ENCODE assay signal across 23 cellular contexts in genomic region chr18:58476521-58477210, GRCh38.
DNase-seq lines count a peak whose midpoint lies in the region; ATAC-seq and TF ChIP-seq lines count a peak whose summit lies in the region.
"Had no signal": no experiment of that assay in that cellular context is flagged by ENCODE, and none has a peak within 500 bp of the region (broad histone marks: within the 10 kb centered on the region; RNA-seq: fewer than 3 reads in every experiment).

No MANE protein-coding gene starts in this region.

- no peak for TF ChIP-seq POLR2A in GM18505 (IDR thresholded peaks at IDR 0.05; ENCODE audit: borderline replicate concordance, extremely low read depth, insufficient read depth, insufficient read length)

- no peak overlapping the region for H3K4me3 Mint-ChIP-seq in chondrocyte (ENCODE audit: unreplicated experiment)
- H3K4me3 Mint-ChIP-seq in activated T-helper 2 cell treated with anti-CD3 and anti-CD28 coated beads, Interferon-gamma antibody, Interleukin-2, Interleukin-4, amounts not matched to agents 10 μg/mL and 5 μg/mL and 100 μg/mL, durations not matched to agents 14 hours and 24 hours and 36 hours (ENCODE audit: low read depth), result no peak overlapping the region
- H3K4me3 Mint-ChIP-seq: activated naive CD8-positive, alpha-beta T cell; CD4-positive, alpha-beta memory T cell; T-cell had no signal

- ATAC-seq in left lobe of liver (peak; percentile 68), GM18505 (IDR thresholded peaks at IDR 0.05; ENCODE audit: unreplicated experiment) (no peak), GM21381 (IDR thresholded peaks at IDR 0.05; ENCODE audit: unreplicated experiment) (no peak)
- ATAC-seq: GM12878, PC-3, T-cell had no signal

- no peaks in the 10 kb centered on the region for H3K4me1 Mint-ChIP-seq in chondrocyte (ENCODE audit: low read depth)
- no peaks in the 10 kb centered on the region for H3K4me1 Mint-ChIP-seq in activated T-helper 2 cell treated with anti-CD3 and anti-CD28 coated beads, Interferon-gamma antibody, Interleukin-2, Interleukin-4, amounts not matched to agents 10 μg/mL and 5 μg/mL and 100 μg/mL, durations not matched to agents 14 hours and 24 hours and 36 hours (ENCODE audit: low read depth)
- H3K4me1 Mint-ChIP-seq: CD4-positive, alpha-beta memory T cell; T-cell had no signal

- H3K9me3 Mint-ChIP-seq in chondrocyte (ENCODE audit: low read depth), result peaks cover 3% of the 10 kb centered on the region
- no peaks in the 10 kb centered on the region for H3K9me3 Mint-ChIP-seq in activated T-helper 2 cell treated with anti-CD3 and anti-CD28 coated beads, Interferon-gamma antibody, Interleukin-2, Interleukin-4, amounts not matched to agents 10 μg/mL and 5 μg/mL and 100 μg/mL, durations not matched to agents 14 hours and 24 hours and 36 hours
- H3K9me3 Mint-ChIP-seq: T-cell had no signal

- H3K36me3 Mint-ChIP-seq in chondrocyte (ENCODE audit: low read depth), result no peaks in the 10 kb centered on the region
- H3K36me3 Mint-ChIP-seq in activated T-helper 2 cell treated with anti-CD3 and anti-CD28 coated beads, Interferon-gamma antibody, Interleukin-2, Interleukin-4, amounts not matched to agents 10 μg/mL and 5 μg/mL and 100 μg/mL, durations not matched to agents 14 hours and 24 hours and 36 hours (ENCODE audit: low read depth), result no peaks in the 10 kb centered on the region
- H3K36me3 Mint-ChIP-seq: activated naive CD8-positive, alpha-beta T cell; CD4-positive, alpha-beta memory T cell; T-cell had no signal

- intact Hi-C loops in activated T-helper 2 cell treated with anti-CD3 and anti-CD28 coated beads, Interferon-gamma antibody, Interleukin-2, Interleukin-4, amounts not matched to agents 10 μg/mL and 5 μg/mL and 100 μg/mL, durations not matched to agents 14 hours and 24 hours and 36 hours (cut with micrococcal nuclease), result no loop called here

- H3K27ac Mint-ChIP-seq in chondrocyte (ENCODE audit: unreplicated experiment), result peak overlapping the region; percentile 45
- H3K27ac Mint-ChIP-seq in activated T-helper 2 cell treated with anti-CD3 and anti-CD28 coated beads, Interferon-gamma antibody, Interleukin-2, Interleukin-4, amounts not matched to agents 10 μg/mL and 5 μg/mL and 100 μg/mL, durations not matched to agents 14 hours and 24 hours and 36 hours, result no peak overlapping the region
- H3K27ac Mint-ChIP-seq: activated naive CD8-positive, alpha-beta T cell; T-cell had no signal

- TF ChIP-seq CTCF in chondrocyte (IDR thresholded peaks at IDR 0.05), result no peak

- H3K4me3 ChIP-seq in Jurkat, Clone E6-1 (ENCODE audit: low read length), result no peak overlapping the region
- H3K4me3 ChIP-seq: ascending aorta, esophagus squamous epithelium, GM12878, thoracic aorta had no signal

- H3K27me3 Mint-ChIP-seq in chondrocyte (ENCODE audit: low read depth), result no peaks in the 10 kb centered on the region
- H3K27me3 Mint-ChIP-seq in activated T-helper 2 cell treated with anti-CD3 and anti-CD28 coated beads, Interferon-gamma antibody, Interleukin-2, Interleukin-4, amounts not matched to agents 10 μg/mL and 5 μg/mL and 100 μg/mL, durations not matched to agents 14 hours and 24 hours and 36 hours (ENCODE audit: low read depth), result peaks cover 7% of the 10 kb centered on the region

- peak; percentile 28 for DNase-seq in Ammon's horn (ENCODE audit: low spot score)
- DNase-seq in Jurkat, Clone E6-1 (ENCODE audit: low read depth, low spot score), result peak; percentile 46
- DNase-seq in chondrocyte (ENCODE audit: low spot score), result no peak
- DNase-seq in left lobe of liver (ENCODE audit: low spot score), result no peak
- no peak for DNase-seq in activated T-helper 2 cell treated with anti-CD3 and anti-CD28 coated beads, Interferon-gamma antibody, Interleukin-2, Interleukin-4, amounts not matched to agents 10 μg/mL and 5 μg/mL and 100 μg/mL, durations not matched to agents 14 hours and 24 hours and 36 hours (ENCODE audit: low spot score)
- no peak for DNase-seq in A172 (ENCODE audit: low spot score)
- DNase-seq: activated CD4-positive, alpha-beta T cell treated with anti-CD3 and anti-CD28 coated beads for 4 hours; CD4-positive, alpha-beta memory T cell; DMS53; effector CD8-positive, alpha-beta T cell; esophagus squamous epithelium; KBM-7; NCI-H1436 treated with DMSO at 0.1 percent for 48 hours; PC-3; stimulated activated CD4-positive, alpha-beta T cell treated with anti-CD3 and anti-CD28 coated beads, Interleukin-2, amount 100 ng/mL, for 48 hours; stimulated activated naive CD4-positive, alpha-beta T cell; T-cell had no signal

Comparison
In these comparisons a context has a peak if more than half of its experiments do, and no peak if none do; other contexts are left out.
1. DNase-seq: peak in Ammon's horn (single experiment) and Jurkat, Clone E6-1 (single experiment); none in chondrocyte (single experiment), left lobe of liver (single experiment), activated T-helper 2 cell treated with anti-CD3 and anti-CD28 coated beads, Interferon-gamma antibody, Interleukin-2, Interleukin-4, amounts not matched to agents 10 μg/mL and 5 μg/mL and 100 μg/mL, durations not matched to agents 14 hours and 24 hours and 36 hours (single experiment) and A172 (single experiment).